Comparison of ENCODE assay signal across 2 cellular contexts in the genomic region with DNA sequence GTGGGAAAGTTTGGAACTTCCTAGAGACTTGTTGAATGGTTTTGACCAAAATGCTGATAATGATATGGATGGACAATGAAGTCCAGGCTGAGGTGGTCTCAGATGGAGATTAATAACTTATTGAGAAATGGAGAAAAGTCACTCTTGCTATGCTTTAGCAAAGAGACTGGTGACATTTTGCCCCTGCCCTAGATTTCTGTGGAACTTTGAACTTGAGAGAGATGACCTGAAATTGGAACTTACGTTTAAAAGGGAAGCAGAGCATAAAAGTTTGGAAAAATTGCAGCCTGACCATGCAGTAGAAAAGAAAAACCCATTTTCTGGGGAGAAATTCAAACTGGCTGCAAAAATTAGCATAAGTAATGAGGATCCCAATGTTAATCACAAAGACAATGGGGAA. TPM values are rescaled to one million over a fixed set of nuclear protein-coding genes. Genes with fewer than 3 reads are reported as not detected.
"Had no signal": no experiment of that assay in that cellular context is flagged by ENCODE, and none has a peak within 500 bp of the region (broad histone marks: within the 10 kb centered on the region; RNA-seq: fewer than 3 reads in every experiment).

No MANE protein-coding gene starts in this region.

RNA-seq across cellular contexts. Expression of gene TNFSF10, which starts 55.5 kb away (rescaled TPM):
- total RNA-seq: neural crest cell, osteocyte had no signal
